In the genomic region with DNA sequence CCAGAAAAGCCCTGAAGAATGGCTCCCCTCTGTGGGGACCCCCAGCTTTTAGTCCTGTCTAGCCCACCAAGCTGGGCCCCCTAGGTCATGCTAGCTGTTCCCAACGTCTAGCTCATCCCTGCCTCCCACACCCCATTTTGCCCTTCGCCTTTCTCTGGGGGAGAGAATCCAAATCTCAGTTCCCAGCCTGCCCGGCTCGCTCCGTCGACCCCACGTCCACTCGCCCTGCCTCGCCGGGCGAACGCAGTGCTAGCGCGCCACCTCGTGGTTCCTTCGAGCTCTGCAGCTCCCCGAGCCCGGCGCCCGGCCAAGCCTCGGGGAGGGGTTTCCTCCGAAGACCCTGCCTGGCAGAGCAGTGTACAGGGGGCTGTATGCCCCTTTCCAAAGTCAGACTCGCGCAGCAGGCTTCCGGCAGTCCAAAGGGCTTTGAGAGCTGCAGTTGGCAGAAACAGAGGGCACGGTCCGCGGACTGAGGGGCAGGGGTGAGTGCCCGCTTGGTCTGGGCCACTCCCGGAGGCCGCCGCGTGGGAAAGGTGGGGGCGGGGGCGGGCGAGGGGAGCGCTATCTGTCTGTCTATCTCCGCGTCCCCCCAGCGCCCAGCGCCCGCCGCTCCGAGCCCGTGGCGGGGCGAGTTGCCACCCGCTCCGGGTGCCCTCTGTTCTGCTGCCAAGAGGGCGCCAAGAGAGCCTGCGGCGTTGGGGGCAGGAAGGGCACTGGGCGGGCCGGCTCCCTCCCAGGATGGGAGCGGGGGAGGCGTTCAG, we compare ENCODE assay signal across 1 cellular context.
TF ChIP-seq lines count a peak whose summit lies in the region.

No MANE protein-coding gene starts in this region.

TF ChIP-seq in HepG2, 621 proteins besides CTCF, POLR2A, EP300 and RAD21 (continued from another document):
- TF ChIP-seq, protein P1, sequence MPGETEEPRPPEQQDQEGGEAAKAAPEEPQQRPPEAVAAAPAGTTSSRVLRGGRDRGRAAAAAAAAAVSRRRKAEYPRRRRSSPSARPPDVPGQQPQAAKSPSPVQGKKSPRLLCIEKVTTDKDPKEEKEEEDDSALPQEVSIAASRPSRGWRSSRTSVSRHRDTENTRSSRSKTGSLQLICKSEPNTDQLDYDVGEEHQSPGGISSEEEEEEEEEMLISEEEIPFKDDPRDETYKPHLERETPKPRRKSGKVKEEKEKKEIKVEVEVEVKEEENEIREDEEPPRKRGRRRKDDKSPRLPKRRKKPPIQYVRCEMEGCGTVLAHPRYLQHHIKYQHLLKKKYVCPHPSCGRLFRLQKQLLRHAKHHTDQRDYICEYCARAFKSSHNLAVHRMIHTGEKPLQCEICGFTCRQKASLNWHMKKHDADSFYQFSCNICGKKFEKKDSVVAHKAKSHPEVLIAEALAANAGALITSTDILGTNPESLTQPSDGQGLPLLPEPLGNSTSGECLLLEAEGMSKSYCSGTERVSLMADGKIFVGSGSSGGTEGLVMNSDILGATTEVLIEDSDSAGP (CRISPR knock-in tag; IDR thresholded peaks at IDR 0.05; ENCODE audit: borderline replicate concordance) = peak; percentile 68; the same call in 1 of the 2 replicates
- TF ChIP-seq ZNF710 (CRISPR knock-in tag; IDR thresholded peaks at IDR 0.05; ENCODE audit: borderline replicate concordance) (peak; percentile 46; the same call in 1 of the 2 replicates), MTF2 (CRISPR knock-in tag; IDR thresholded peaks at IDR 0.05; ENCODE audit: borderline replicate concordance) (0 out of 2 replicates have a peak, but pooled peaks have one; percentile 33), ZBTB39 (CRISPR knock-in tag; IDR thresholded peaks at IDR 0.05) (no peak), ZNF253 (CRISPR knock-in tag; IDR thresholded peaks at IDR 0.05; ENCODE audit: borderline replicate concordance) (peak; percentile 40; the same call in 1 of the 2 replicates), EZH2 (conservative IDR thresholded peaks at IDR 0.05; ENCODE audit: low read depth, low read length) (0 out of 2 replicates have a peak, but pooled peaks have one; percentile 90), ZNF850 (CRISPR knock-in tag; conservative IDR thresholded peaks at IDR 0.05) (no peak), ZNF782 (CRISPR knock-in tag; IDR thresholded peaks at IDR 0.05; ENCODE audit: borderline replicate concordance) (no peak), FOXP1 (IDR thresholded peaks at IDR 0.05) (no peak), FOXP1 (CRISPR knock-in tag; IDR thresholded peaks at IDR 0.05) (no peak), IRF2 (CRISPR knock-in tag; IDR thresholded peaks at IDR 0.05) (peak; percentile 56), AGO1 (IDR thresholded peaks at IDR 0.05; ENCODE audit: low read depth, low read length, poor library complexity, severe bottlenecking) (peak; percentile 60), NFATC3 (CRISPR knock-in tag; IDR thresholded peaks at IDR 0.05) (peak; percentile 79; the same call in 1 of the 2 replicates), WIZ (CRISPR knock-in tag; IDR thresholded peaks at IDR 0.05) (no peak), ZNF12 (CRISPR knock-in tag; IDR thresholded peaks at IDR 0.05) (no peak), ARNT2 (CRISPR knock-in tag; IDR thresholded peaks at IDR 0.05; ENCODE audit: low read depth) (peak; percentile 45; the same call in 1 of the 2 replicates), SALL2 (CRISPR knock-in tag; IDR thresholded peaks at IDR 0.05) (peak; percentile 51; the same call in 1 of the 2 replicates), SMAD3 (CRISPR knock-in tag; IDR thresholded peaks at IDR 0.05) (peak; percentile 53; the same call in 1 of the 2 replicates), TEAD3 (CRISPR knock-in tag; optimal IDR thresholded peaks at IDR 0.05; ENCODE audit: borderline replicate concordance) (peak; percentile 11), FOXO1 (CRISPR knock-in tag; IDR thresholded peaks at IDR 0.05) (peak; percentile 29; the same call in 1 of the 2 replicates), HMGXB3 (CRISPR knock-in tag; IDR thresholded peaks at IDR 0.05; ENCODE audit: borderline replicate concordance) (peak; percentile 84), BORCS8-MEF2B (CRISPR knock-in tag; IDR thresholded peaks at IDR 0.05) (peak; percentile 81), ZNF546 (CRISPR knock-in tag; conservative IDR thresholded peaks at IDR 0.05) (peak; percentile 71; the same call in 1 of the 2 replicates), ZNF878 (CRISPR knock-in tag; IDR thresholded peaks at IDR 0.05) (no peak), MIXL1 (CRISPR knock-in tag; IDR thresholded peaks at IDR 0.05) (0 out of 2 replicates have a peak, but pooled peaks have one; percentile 41), ZNF891 (CRISPR knock-in tag; IDR thresholded peaks at IDR 0.05) (0 out of 2 replicates have a peak, but pooled peaks have one; percentile 15), GABPB1 (CRISPR knock-in tag; IDR thresholded peaks at IDR 0.05) (peak; percentile 59; the same call in 1 of the 2 replicates), TSC22D2 (CRISPR knock-in tag; IDR thresholded peaks at IDR 0.05; ENCODE audit: borderline replicate concordance) (peak; percentile 75; the same call in 1 of the 2 replicates), LCORL (IDR thresholded peaks at IDR 0.05) (no peak), LCORL (CRISPR knock-in tag; IDR thresholded peaks at IDR 0.05) (peak; percentile 66; the same call in 1 of the 2 replicates), FOSL2 (CRISPR knock-in tag; IDR thresholded peaks at IDR 0.05) (0 out of 2 replicates have a peak, but pooled peaks have one; percentile 39)
- TF ChIP-seq, protein P2, sequence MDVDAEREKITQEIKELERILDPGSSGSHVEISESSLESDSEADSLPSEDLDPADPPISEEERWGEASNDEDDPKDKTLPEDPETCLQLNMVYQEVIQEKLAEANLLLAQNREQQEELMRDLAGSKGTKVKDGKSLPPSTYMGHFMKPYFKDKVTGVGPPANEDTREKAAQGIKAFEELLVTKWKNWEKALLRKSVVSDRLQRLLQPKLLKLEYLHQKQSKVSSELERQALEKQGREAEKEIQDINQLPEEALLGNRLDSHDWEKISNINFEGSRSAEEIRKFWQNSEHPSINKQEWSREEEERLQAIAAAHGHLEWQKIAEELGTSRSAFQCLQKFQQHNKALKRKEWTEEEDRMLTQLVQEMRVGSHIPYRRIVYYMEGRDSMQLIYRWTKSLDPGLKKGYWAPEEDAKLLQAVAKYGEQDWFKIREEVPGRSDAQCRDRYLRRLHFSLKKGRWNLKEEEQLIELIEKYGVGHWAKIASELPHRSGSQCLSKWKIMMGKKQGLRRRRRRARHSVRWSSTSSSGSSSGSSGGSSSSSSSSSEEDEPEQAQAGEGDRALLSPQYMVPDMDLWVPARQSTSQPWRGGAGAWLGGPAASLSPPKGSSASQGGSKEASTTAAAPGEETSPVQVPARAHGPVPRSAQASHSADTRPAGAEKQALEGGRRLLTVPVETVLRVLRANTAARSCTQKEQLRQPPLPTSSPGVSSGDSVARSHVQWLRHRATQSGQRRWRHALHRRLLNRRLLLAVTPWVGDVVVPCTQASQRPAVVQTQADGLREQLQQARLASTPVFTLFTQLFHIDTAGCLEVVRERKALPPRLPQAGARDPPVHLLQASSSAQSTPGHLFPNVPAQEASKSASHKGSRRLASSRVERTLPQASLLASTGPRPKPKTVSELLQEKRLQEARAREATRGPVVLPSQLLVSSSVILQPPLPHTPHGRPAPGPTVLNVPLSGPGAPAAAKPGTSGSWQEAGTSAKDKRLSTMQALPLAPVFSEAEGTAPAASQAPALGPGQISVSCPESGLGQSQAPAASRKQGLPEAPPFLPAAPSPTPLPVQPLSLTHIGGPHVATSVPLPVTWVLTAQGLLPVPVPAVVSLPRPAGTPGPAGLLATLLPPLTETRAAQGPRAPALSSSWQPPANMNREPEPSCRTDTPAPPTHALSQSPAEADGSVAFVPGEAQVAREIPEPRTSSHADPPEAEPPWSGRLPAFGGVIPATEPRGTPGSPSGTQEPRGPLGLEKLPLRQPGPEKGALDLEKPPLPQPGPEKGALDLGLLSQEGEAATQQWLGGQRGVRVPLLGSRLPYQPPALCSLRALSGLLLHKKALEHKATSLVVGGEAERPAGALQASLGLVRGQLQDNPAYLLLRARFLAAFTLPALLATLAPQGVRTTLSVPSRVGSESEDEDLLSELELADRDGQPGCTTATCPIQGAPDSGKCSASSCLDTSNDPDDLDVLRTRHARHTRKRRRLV (CRISPR knock-in tag; IDR thresholded peaks at IDR 0.05) = no peak
- TF ChIP-seq, protein P3, sequence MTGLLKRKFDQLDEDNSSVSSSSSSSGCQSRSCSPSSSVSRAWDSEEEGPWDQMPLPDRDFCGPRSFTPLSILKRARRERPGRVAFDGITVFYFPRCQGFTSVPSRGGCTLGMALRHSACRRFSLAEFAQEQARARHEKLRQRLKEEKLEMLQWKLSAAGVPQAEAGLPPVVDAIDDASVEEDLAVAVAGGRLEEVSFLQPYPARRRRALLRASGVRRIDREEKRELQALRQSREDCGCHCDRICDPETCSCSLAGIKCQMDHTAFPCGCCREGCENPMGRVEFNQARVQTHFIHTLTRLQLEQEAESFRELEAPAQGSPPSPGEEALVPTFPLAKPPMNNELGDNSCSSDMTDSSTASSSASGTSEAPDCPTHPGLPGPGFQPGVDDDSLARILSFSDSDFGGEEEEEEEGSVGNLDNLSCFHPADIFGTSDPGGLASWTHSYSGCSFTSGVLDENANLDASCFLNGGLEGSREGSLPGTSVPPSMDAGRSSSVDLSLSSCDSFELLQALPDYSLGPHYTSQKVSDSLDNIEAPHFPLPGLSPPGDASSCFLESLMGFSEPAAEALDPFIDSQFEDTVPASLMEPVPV (CRISPR knock-in tag; IDR thresholded peaks at IDR 0.05) = 0 out of 2 replicates have a peak, but pooled peaks have one; percentile 29
TF ChIP-seq in HepG2: peak in this region for 146.
